ENCODE assay signal across 11 cellular contexts in genomic region chr12:131091413-131091975, GRCh38.
DNase-seq lines count a peak whose midpoint lies in the region; ATAC-seq lines count a peak whose summit lies in the region.
"Had no signal": no experiment of that assay in that cellular context is flagged by ENCODE, and none has a peak within 500 bp of the region (broad histone marks: within the 10 kb centered on the region; RNA-seq: fewer than 3 reads in every experiment).

No MANE protein-coding gene starts in this region.

- peak; percentile 32 for ATAC-seq in GM18867 (IDR thresholded peaks at IDR 0.05; ENCODE audit: unreplicated experiment)
- no peak for ATAC-seq in GM18907 (IDR thresholded peaks at IDR 0.05; ENCODE audit: unreplicated experiment)

- DNase-seq in activated CD8-positive, alpha-beta memory T cell treated with anti-CD3 and anti-CD28 coated beads for 24 hours, result peak; percentile 9
- DNase-seq in activated CD8-positive, alpha-beta memory T cell treated with anti-CD3 and anti-CD28 coated beads, Interleukin-2, amount 50 U/mL, for 4 hours, result no peak
- peak; percentile 65 to 69 for DNase-seq in activated T-cell treated with anti-CD3 and anti-CD28 coated beads, Interleukin-2, amount 50 U/mL, for 48 hours
- DNase-seq in stimulated activated CD4-positive, alpha-beta T cell treated with anti-CD3 and anti-CD28 coated beads, Interleukin-4, amount 100 ng/mL, for 24 hours, result peak; percentile 50
- no peak for DNase-seq in NCI-H2081 (lab: John Stamatoyannopoulos, UW)
- DNase-seq in effector CD8-positive, alpha-beta T cell (lab: John Stamatoyannopoulos, UW), result no peak
- DNase-seq: DND-41, KG1, NCI-H187 treated with DMSO at 0.1 percent for 48 hours had no signal

Comparison
In these comparisons a context has a peak if more than half of its experiments do, and no peak if none do; other contexts are left out.
1. DNase-seq: peak in activated CD8-positive, alpha-beta memory T cell treated with anti-CD3 and anti-CD28 coated beads for 24 hours (single experiment), activated T-cell treated with anti-CD3 and anti-CD28 coated beads, Interleukin-2, amount 50 U/mL, for 48 hours (2 of 2) and stimulated activated CD4-positive, alpha-beta T cell treated with anti-CD3 and anti-CD28 coated beads, Interleukin-4, amount 100 ng/mL, for 24 hours (single experiment); none in activated CD8-positive, alpha-beta memory T cell treated with anti-CD3 and anti-CD28 coated beads, Interleukin-2, amount 50 U/mL, for 4 hours (single experiment), NCI-H2081 (0 of 2) and effector CD8-positive, alpha-beta T cell (single experiment).